ENCODE assay signal across 13 cellular contexts in the genomic region with DNA sequence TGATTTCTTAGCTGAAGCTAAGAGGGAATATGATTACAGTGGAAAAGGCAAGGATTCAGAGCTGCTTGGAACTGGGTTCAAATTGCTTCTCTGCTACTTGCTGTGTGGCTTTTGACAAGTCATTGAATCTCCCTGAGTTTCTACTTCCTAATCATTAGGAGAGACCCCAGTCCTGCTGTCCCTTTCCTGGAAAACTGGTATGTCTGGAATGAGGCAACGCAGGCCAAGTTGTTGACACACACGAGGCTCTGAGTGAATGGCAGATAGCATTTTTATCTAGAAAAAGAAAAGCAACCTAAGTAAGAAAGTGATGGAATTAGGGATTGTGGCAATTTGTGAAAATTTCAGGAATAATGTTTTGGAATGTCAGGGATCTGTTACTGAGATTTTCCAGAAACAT.
DNase-seq lines count a peak whose midpoint lies in the region; ATAC-seq, FAIRE-seq and TF ChIP-seq lines count a peak whose summit lies in the region.
"Had no signal": no experiment of that assay in that cellular context is flagged by ENCODE, and none has a peak within 500 bp of the region (broad histone marks: within the 10 kb centered on the region; RNA-seq: fewer than 3 reads in every experiment).

No MANE protein-coding gene starts in this region.

- peaks cover 15% of the 10 kb centered on the region for H3K4me1 ChIP-seq in HepG2 (ENCODE audit: insufficient read depth, low read length)
- H3K4me1 ChIP-seq in right lobe of liver: peaks cover 0 to 4% (median 1%) of the 10 kb centered on the region in 4 donors
- peaks cover 30% of the 10 kb centered on the region for H3K4me1 ChIP-seq in GM12878 (ENCODE audit: control insufficient read depth, insufficient read depth, low read length)
- H3K4me1 ChIP-seq in mesendoderm (ENCODE audit: control insufficient read depth, low read depth, low read length): no peaks in the 10 kb centered on the region
- H3K4me1 ChIP-seq in spleen: peaks cover 0 to 48% (median 28%) of the 10 kb centered on the region in 6 donors

- H3K79me2 ChIP-seq in HepG2 (ENCODE audit: insufficient read depth, low read length) (no peaks in the 10 kb centered on the region), GM12878 (ENCODE audit: control insufficient read depth, insufficient read depth, low read length) (peaks cover 62% of the 10 kb centered on the region), mesendoderm (ENCODE audit: control insufficient read depth, insufficient read depth, low read length) (no peaks in the 10 kb centered on the region)

- H2BK5ac ChIP-seq in mesendoderm (ENCODE audit: low read length): no peak overlapping the region

- H2AFZ ChIP-seq in HepG2 (ENCODE audit: low read length): no peak overlapping the region
- no peak overlapping the region for H2AFZ ChIP-seq in GM12878 (ENCODE audit: control insufficient read depth, low read depth, low read length)

- H3K36me3 ChIP-seq in HepG2 (replicated peaks in 1 of 2; ENCODE audit: control insufficient read depth in 1 of 2, insufficient read depth in 2 of 2, low read length in 2 of 2): no peaks in the 10 kb centered on the region
- H3K36me3 ChIP-seq in right lobe of liver: no peaks in the 10 kb centered on the region
- H3K36me3 ChIP-seq in GM12878 (ENCODE audit: control insufficient read depth in 2 of 2, insufficient read depth in 2 of 2, low read length in 1 of 2): no peaks in the 10 kb centered on the region
- H3K36me3 ChIP-seq in mesendoderm (ENCODE audit: control insufficient read depth, insufficient read depth, low read length): no peaks in the 10 kb centered on the region
- H3K36me3 ChIP-seq in spleen: no peaks in the 10 kb centered on the region

- no peaks in the 10 kb centered on the region for H3K79me1 ChIP-seq in mesendoderm (ENCODE audit: low read length)

- no peak overlapping the region for H4K5ac ChIP-seq in mesendoderm (ENCODE audit: low read length)

- POLR2A ChIA-PET in HepG2 (lab: Yijun Ruan, JAX): no interaction called here
- POLR2A ChIA-PET in GM12878 (lab: Charles Lee): interaction anchor here (1.4 to 1.6 kb wide), 2 partner anchors 136 to 164 kb away, joined by 5 read pairs; no protein-coding TSS in a partner anchor

- intact Hi-C loops in HepG2 (cut with micrococcal nuclease; ENCODE audit: unreplicated experiment) (no loop called here), right lobe of liver (cut with DNase I) (no loop called here), GM12878 (cut with micrococcal nuclease; ENCODE audit: unreplicated experiment) (no loop called here), spleen (cut with DNase I; ENCODE audit: low total_unique reads) (no loop called here)

- H3K27me3 ChIP-seq in HepG2 (ENCODE audit: control insufficient read depth in 1 of 2, insufficient read depth in 2 of 2, low read length in 2 of 2) (peaks cover 0 to 5% of the 10 kb centered on the region in 2 experiments; a peak in 2 of 5 replicates), right lobe of liver (no peaks in the 10 kb centered on the region), GM12878 (replicated peaks in 1 of 2; ENCODE audit: control insufficient read depth in 2 of 2, insufficient read depth in 2 of 2, low read length in 1 of 2) (no peaks in the 10 kb centered on the region), mesendoderm (ENCODE audit: insufficient read depth, low read length, poor library complexity) (no peaks in the 10 kb centered on the region), spleen (replicated peaks in 1 of 7) (no peaks in the 10 kb centered on the region)

- no peak overlapping the region for H4K8ac ChIP-seq in mesendoderm (ENCODE audit: low read depth, low read length)

- in situ Hi-C loops in HepG2 (cut with HindIII; ENCODE audit: extremely low pct_ligation_motif_present, low pct_unique_long_range_greater_than_20kb) (no loop called here), GM12878 (cut with MboI) (no loop called here)

- no peak overlapping the region for H2AK5ac ChIP-seq in mesendoderm (ENCODE audit: low read length)

- CTCF ChIA-PET in HepG2 (lab: Yijun Ruan, JAX; ENCODE audit: low intra/inter-chr PET ratio, low total read pairs) (no interaction called here), GM12878 (lab: Yijun Ruan, JAX) (interaction anchor here (0.6 to 1.4 kb wide), 6 partner anchors 36 to 846 kb away, joined by 3 to 4 read pairs (median 3); a partner anchor contains a TSS)

- no peak overlapping the region for H2BK120ac ChIP-seq in mesendoderm (ENCODE audit: low read depth, low read length)

- no peaks in the 10 kb centered on the region for H4K20me1 ChIP-seq in HepG2 (ENCODE audit: insufficient read depth, low read length)
- H4K20me1 ChIP-seq in GM12878 (ENCODE audit: control insufficient read depth, insufficient read depth): no peaks in the 10 kb centered on the region

- H2BK15ac ChIP-seq in mesendoderm (replicated peaks; ENCODE audit: low read depth): no peak overlapping the region

- H3K9ac ChIP-seq in HepG2 (ENCODE audit: insufficient read depth, low read depth, low read length) (no peak overlapping the region), GM12878 (ENCODE audit: control insufficient read depth, insufficient read depth, low read length) (peak overlapping the region; percentile 30), mesendoderm (ENCODE audit: low read length) (no peak overlapping the region)

- H3K9me3 ChIP-seq in HepG2 (ENCODE audit: low read length) (no peaks in the 10 kb centered on the region), right lobe of liver (no peaks in the 10 kb centered on the region), GM12878 (replicated peaks; ENCODE audit: control insufficient read depth, insufficient read depth, low read length) (no peaks in the 10 kb centered on the region; the same call in 2 of the 3 replicates), spleen (no peaks in the 10 kb centered on the region)

- ATAC-seq in HepG2 (no peak), right lobe of liver (no peak), GM12878 (no peak), HG03025 (IDR thresholded peaks at IDR 0.05; ENCODE audit: low FRiP score, unreplicated experiment) (no peak)
- ATAC-seq: CD8-positive, alpha-beta T cell had no signal

- no peak overlapping the region for H3K4ac ChIP-seq in mesendoderm (ENCODE audit: low read depth, low read length)

- TF ChIP-seq RAD21 in HepG2 (CRISPR knock-in tag; IDR thresholded peaks at IDR 0.05): no peak
- no peak for TF ChIP-seq RAD21 in GM12878 (IDR thresholded peaks at IDR 0.05; ENCODE audit: insufficient read depth, low read depth, low read length)

- H3K27ac ChIP-seq in HepG2 (ENCODE audit: extremely low read length, insufficient read depth, low read length) (no peak overlapping the region), right lobe of liver (no peak overlapping the region), GM12878 (ENCODE audit: control insufficient read depth, insufficient read depth) (peak overlapping the region; percentile 72), mesendoderm (ENCODE audit: low read depth, low read length) (no peak overlapping the region), spleen (no peak overlapping the region)
- H3K27ac ChIP-seq: 22Rv1 had no signal

- H3K4me2 ChIP-seq in HepG2 (ENCODE audit: low read depth, low read length): no peak overlapping the region
- peak overlapping the region; percentile 82 for H3K4me2 ChIP-seq in GM12878 (ENCODE audit: control insufficient read depth, insufficient read depth)
- no peak overlapping the region for H3K4me2 ChIP-seq in mesendoderm (ENCODE audit: low read length)

- H3K23ac ChIP-seq in mesendoderm (ENCODE audit: low read length): no peak overlapping the region

- TF ChIP-seq POLR2A in HepG2 (IDR thresholded peaks at IDR 0.05; ENCODE audit: insufficient read depth in 1 of 2, low read depth in 2 of 2, low read length in 2 of 2) (no peak), right lobe of liver (IDR thresholded peaks at IDR 0.05) (no peak), GM12878 (IDR thresholded peaks at IDR 0.05; ENCODE audit: low read depth, low read length) (no peak), spleen (IDR thresholded peaks at IDR 0.05) (no peak)

- H3K4me3 ChIP-seq in HepG2 (replicated peaks in 1 of 3; ENCODE audit: insufficient read depth in 1 of 3, low read depth in 2 of 3, low read length in 3 of 3) (no peak overlapping the region), right lobe of liver (no peak overlapping the region), GM12878 (peak overlapping the region; percentile 51), mesendoderm (ENCODE audit: low read length) (no peak overlapping the region), spleen (no peak overlapping the region)

- TF ChIP-seq EP300 in HepG2 (IDR thresholded peaks at IDR 0.05; ENCODE audit: low read depth in 2 of 2, low read length in 2 of 2): no peak
- no peak for TF ChIP-seq EP300 in HepG2 (CRISPR knock-in tag; IDR thresholded peaks at IDR 0.05; ENCODE audit: borderline replicate concordance)
- no peak for TF ChIP-seq EP300 in GM12878 (IDR thresholded peaks at IDR 0.05; ENCODE audit: borderline replicate concordance in 1 of 2, control insufficient read depth in 1 of 2, low read depth in 2 of 2, low read length in 2 of 2)

- TF ChIP-seq CTCF in HepG2 (CRISPR knock-in tag; IDR thresholded peaks at IDR 0.05): no peak
- no peak for TF ChIP-seq CTCF in right lobe of liver (IDR thresholded peaks at IDR 0.05)
- TF ChIP-seq CTCF in GM12878 (IDR thresholded peaks at IDR 0.05 in 2 of 3, conservative IDR thresholded peaks at IDR 0.05 in 1 of 3; ENCODE audit: control insufficient read depth in 2 of 3, extremely low read depth in 1 of 3, insufficient read depth in 1 of 3, low read depth in 3 of 3, low read length in 3 of 3): no peak
- TF ChIP-seq CTCF in spleen (IDR thresholded peaks at IDR 0.05 in 8 of 11, conservative IDR thresholded peaks at IDR 0.05 in 3 of 11): no peak

- RAD21 ChIA-PET in GM12878 (lab: Charles Lee; ENCODE audit: unreplicated experiment): interaction anchor here (0.7 to 2.7 kb wide), 15 partner anchors 9 to 847 kb away, joined by 3 to 11 read pairs (median 4); a partner anchor contains a TSS

- BruUV-seq in HepG2 (replicated peaks; lab: Mats Ljungman, UMichigan): no TSS peak
- BruUV-seq in GM12878 (replicated peaks; lab: Mats Ljungman, UMichigan): no TSS peak

- SMC1A ChIA-PET in GM12878 (lab: Charles Lee; ENCODE audit: uncharacterized antibody, unreplicated experiment): interaction anchor here (0.8 to 2.4 kb wide), 19 partner anchors 8 to 194 kb away, joined by 3 to 12 read pairs (median 4); no protein-coding TSS in a partner anchor

- H3K18ac ChIP-seq in mesendoderm (ENCODE audit: low read length): peak overlapping the region; percentile 18

- no peak for DNase-seq in HepG2 (ENCODE audit: low spot score)
- no peak for DNase-seq in right lobe of liver
- DNase-seq in GM12878 (ENCODE audit: low read depth, low spot score): no peak
- peak; percentile 69 for DNase-seq in mesendoderm
- peak; percentile 2 for DNase-seq in spleen
- no peak for DNase-seq in NCI-H1048 (lab: John Stamatoyannopoulos, UW)
- no peak for DNase-seq in SIG-M5 treated with dmso at 0.1 percent for 504 hours (lab: John Stamatoyannopoulos, UW; ENCODE audit: unreplicated experiment)
- DNase-seq: COR-L47, H9 had no signal

- no peak overlapping the region for H3K56ac ChIP-seq in mesendoderm (ENCODE audit: low read length)

- no peak for FAIRE-seq in HepG2 (lab: Jason Lieb, UNC)
- FAIRE-seq in GM12878 (lab: Jason Lieb, UNC): no peak
- FAIRE-seq: HTR-8/SVneo had no signal

- 6% methylated on average over 2 of the region's 2 CpGs for WGBS in HepG2 (ENCODE audit: low lambda C conversion rate)
- 47% methylated on average over 2 of the region's 2 CpGs for WGBS in right lobe of liver (ENCODE audit: insufficient coverage, low coverage, low lambda C conversion rate, missing lambda C conversion rate)
- WGBS in GM12878 (ENCODE audit: insufficient coverage, insufficient replicate concordance, low lambda C conversion rate, missing lambda C conversion rate): 45% methylated on average over 2 of the region's 2 CpGs
- no CpG with 5 or more reads among the region's 2 CpGs for WGBS in mesendoderm (ENCODE audit: extremely low coverage, insufficient coverage, low lambda C conversion rate)
- whole genome bisulfite sequencing in spleen, 5 donors: 63 to 79% (median 70%) methylated on average over 2 of the region's 2 CpGs

Comparison
In these comparisons a context has a peak if more than half of its experiments do, and no peak if none do; other contexts are left out.
1. DNase-seq: peak in mesendoderm (single experiment) and spleen (single experiment); none in HepG2 (single experiment), right lobe of liver (0 of 3), GM12878 (single experiment), NCI-H1048 (single experiment) and SIG-M5 treated with dmso at 0.1 percent for 504 hours (single experiment).